31 cellular contexts compared by ENCODE assay signal in the genomic region with DNA sequence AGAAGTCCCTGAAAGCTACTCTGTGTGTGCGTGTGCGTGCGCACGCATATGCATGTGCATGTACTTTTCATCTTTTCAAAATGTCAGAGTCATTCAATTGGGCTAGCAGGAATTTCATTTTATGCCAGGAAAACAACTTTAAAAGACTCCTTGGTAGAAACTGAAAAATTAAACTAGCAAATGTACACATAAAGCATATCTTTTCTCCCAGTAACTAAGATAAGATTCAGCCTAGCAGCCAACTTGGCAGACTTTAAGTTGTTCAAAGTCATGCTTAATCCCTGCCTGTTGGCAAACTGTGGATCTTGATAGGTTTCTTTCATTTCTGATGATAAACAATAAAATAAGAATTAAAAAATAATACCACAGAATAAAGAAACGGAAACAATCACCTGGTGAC.
"Had no signal": no experiment of that assay in that cellular context is flagged by ENCODE, and none has a peak within 500 bp of the region (broad histone marks: within the 10 kb centered on the region; RNA-seq: fewer than 3 reads in every experiment).

No MANE protein-coding gene starts in this region.

- H3K9me3 ChIP-seq: esophagus squamous epithelium, gastrocnemius medialis, heart left ventricle had no signal

- H3K4me3 Mint-ChIP-seq: activated B cell treated with CpG ODN at 0.5 μM for 24 hours; activated CD8-positive, alpha-beta T cell treated with anti-CD3 and anti-CD28 coated beads for 36 hours; activated naive CD8-positive, alpha-beta T cell; activated T-cell treated with anti-CD3 and anti-CD28 coated beads, Interleukin-2, amount 50 U/mL, for 4 hours; activated T-helper 17 cell treated with anti-CD3 and anti-CD28 coated beads, Interleukin-2, amount 50 U/mL, for 72 hours; central memory CD8-positive, alpha-beta T cell; effector memory CD8-positive, alpha-beta T cell had no signal

- ATAC-seq: activated CD4-positive, CD25-positive, alpha-beta regulatory T cell treated with anti-CD3 and anti-CD28 coated beads, Interleukin-2, amount 50 U/mL, for 24 hours; activated CD8-positive, alpha-beta T cell treated with anti-CD3 and anti-CD28 coated beads for 36 hours; activated T-cell treated with anti-CD3 and anti-CD28 coated beads, Interleukin-2, amount 50 U/mL, for 4 hours; activated T-helper 17 cell treated with anti-CD3 and anti-CD28 coated beads, Interleukin-2, amount 50 U/mL, for 72 hours; effector memory CD8-positive, alpha-beta T cell; foreskin keratinocyte; gastrocnemius medialis; heart left ventricle had no signal

- H3K36me3 ChIP-seq: brain microvascular endothelial cell, esophagus squamous epithelium, gastrocnemius medialis, heart left ventricle, WERI-Rb-1 had no signal

- H3K27me3 ChIP-seq: brain microvascular endothelial cell, esophagus squamous epithelium, foreskin keratinocyte, gastrocnemius medialis, heart left ventricle had no signal

- DNase-seq: activated B cell treated with CpG ODN at 0.5 μM for 24 hours; activated CD4-positive, alpha-beta T cell treated with anti-CD3 and anti-CD28 coated beads for 48 hours; activated CD4-positive, alpha-beta T cell treated with anti-CD3 and anti-CD28 coated beads, Interleukin-2, amount 50 U/mL, for 1 hour; activated CD4-positive, alpha-beta T cell treated with anti-CD3 and anti-CD28 coated beads, Interleukin-2, amount 50 U/mL, for 48 hours; activated CD8-positive, alpha-beta memory T cell treated with anti-CD3 and anti-CD28 coated beads for 24 hours; activated CD8-positive, alpha-beta T cell treated with anti-CD3 and anti-CD28 coated beads for 36 hours; activated effector memory CD4-positive, alpha-beta T cell treated with Interleukin-2 at 50 U/mL for 16 hours; activated gamma-delta T cell treated with Interleukin-2 at 50 U/mL for 16 hours; activated naive CD4-positive, alpha-beta T cell treated with anti-CD3 and anti-CD28 coated beads, Interleukin-2, amount 50 U/mL, for 16 hours; activated naive CD4-positive, alpha-beta T cell treated with Interleukin-2 at 50 U/mL for 16 hours; activated T-cell treated with anti-CD3 and anti-CD28 coated beads, Interleukin-2, amount 50 U/mL, for 4 hours; amygdala; aorta; brain microvascular endothelial cell; dermis blood vessel endothelial cell; effector CD4-positive, alpha-beta T cell; effector memory CD8-positive, alpha-beta T cell; esophagus squamous epithelium; foreskin keratinocyte; gastrocnemius medialis; glutamatergic neuron; heart left ventricle; T-helper 2 cell; WERI-Rb-1 had no signal

- H3K27me3 Mint-ChIP-seq: activated B cell treated with CpG ODN at 0.5 μM for 24 hours; activated CD8-positive, alpha-beta T cell treated with anti-CD3 and anti-CD28 coated beads for 36 hours; activated naive CD8-positive, alpha-beta T cell; activated T-helper 17 cell treated with anti-CD3 and anti-CD28 coated beads, Interleukin-2, amount 50 U/mL, for 72 hours; central memory CD8-positive, alpha-beta T cell; effector memory CD8-positive, alpha-beta T cell had no signal

- H3K4me3 ChIP-seq: coronary artery, esophagus squamous epithelium, gastrocnemius medialis, heart left ventricle had no signal

- H3K4me1 ChIP-seq: esophagus squamous epithelium, foreskin keratinocyte, gastrocnemius medialis, heart left ventricle had no signal

- H3K27ac ChIP-seq: brain microvascular endothelial cell, coronary artery, epithelial cell of prostate, esophagus squamous epithelium, foreskin keratinocyte, gastrocnemius medialis, heart left ventricle, WERI-Rb-1 had no signal

- H3K36me3 Mint-ChIP-seq: activated naive CD8-positive, alpha-beta T cell had no signal

- FAIRE-seq: bronchial epithelial cell had no signal

- H3K4me1 Mint-ChIP-seq: activated B cell treated with CpG ODN at 0.5 μM for 24 hours; activated T-helper 17 cell treated with anti-CD3 and anti-CD28 coated beads, Interleukin-2, amount 50 U/mL, for 72 hours; central memory CD8-positive, alpha-beta T cell had no signal

- H3K27ac Mint-ChIP-seq: activated B cell treated with CpG ODN at 0.5 μM for 24 hours; activated CD8-positive, alpha-beta T cell treated with anti-CD3 and anti-CD28 coated beads for 36 hours; activated naive CD8-positive, alpha-beta T cell; activated T-helper 17 cell treated with anti-CD3 and anti-CD28 coated beads, Interleukin-2, amount 50 U/mL, for 72 hours; effector memory CD8-positive, alpha-beta T cell had no signal
